ENCODE assay signal across 1 cellular context in genomic region chr2:98893871-98894270, GRCh38.
TF ChIP-seq lines count a peak whose summit lies in the region.

No MANE protein-coding gene starts in this region.

TF ChIP-seq in H1, 55 proteins besides CTCF, POLR2A, EP300 and RAD21:
- TF ChIP-seq RBBP5 (IDR thresholded peaks at IDR 0.05; ENCODE audit: borderline replicate concordance, low read depth, low read length) (no peak), JUND (IDR thresholded peaks at IDR 0.05; ENCODE audit: low read length) (no peak), TCF12 (IDR thresholded peaks at IDR 0.05; ENCODE audit: low read depth, low read length) (no peak), TAF7 (optimal IDR thresholded peaks at IDR 0.05; ENCODE audit: borderline replicate concordance, low read depth, low read length) (no peak), E2F6 (IDR thresholded peaks at IDR 0.05) (no peak), RXRA (IDR thresholded peaks at IDR 0.05; ENCODE audit: insufficient read depth, low read depth, low read length) (no peak), BACH1 (IDR thresholded peaks at IDR 0.05; ENCODE audit: low read length) (no peak), NRF1 (IDR thresholded peaks at IDR 0.05; ENCODE audit: low read depth, low read length) (no peak), RNF2 (IDR thresholded peaks at IDR 0.05; ENCODE audit: borderline replicate concordance, low read depth, low read length, missing control alignments, poor library complexity, severe bottlenecking) (no peak), SIN3A (conservative IDR thresholded peaks at IDR 0.05 in 1 of 2, IDR thresholded peaks at IDR 0.05 in 1 of 2; ENCODE audit: low read depth in 1 of 2, low read length in 2 of 2) (no peak), RFX5 (IDR thresholded peaks at IDR 0.05; ENCODE audit: borderline replicate concordance, low read depth, low read length) (no peak), BRCA1 (IDR thresholded peaks at IDR 0.05; ENCODE audit: low read depth, low read length) (no peak), JUN (IDR thresholded peaks at IDR 0.05; ENCODE audit: low read depth, low read length) (no peak), YY1 (IDR thresholded peaks at IDR 0.05; ENCODE audit: low read depth, low read length) (no peak), NANOG (IDR thresholded peaks at IDR 0.05; ENCODE audit: insufficient read depth, low read depth, low read length, poor library complexity, severe bottlenecking) (no peak), FOSL1 (IDR thresholded peaks at IDR 0.05; ENCODE audit: insufficient read depth, low read depth, low read length) (no peak), GTF2F1 (IDR thresholded peaks at IDR 0.05; ENCODE audit: borderline replicate concordance, low read depth, low read length) (no peak)
